Comparison of ENCODE assay signal across 9 cellular contexts in the genomic region with DNA sequence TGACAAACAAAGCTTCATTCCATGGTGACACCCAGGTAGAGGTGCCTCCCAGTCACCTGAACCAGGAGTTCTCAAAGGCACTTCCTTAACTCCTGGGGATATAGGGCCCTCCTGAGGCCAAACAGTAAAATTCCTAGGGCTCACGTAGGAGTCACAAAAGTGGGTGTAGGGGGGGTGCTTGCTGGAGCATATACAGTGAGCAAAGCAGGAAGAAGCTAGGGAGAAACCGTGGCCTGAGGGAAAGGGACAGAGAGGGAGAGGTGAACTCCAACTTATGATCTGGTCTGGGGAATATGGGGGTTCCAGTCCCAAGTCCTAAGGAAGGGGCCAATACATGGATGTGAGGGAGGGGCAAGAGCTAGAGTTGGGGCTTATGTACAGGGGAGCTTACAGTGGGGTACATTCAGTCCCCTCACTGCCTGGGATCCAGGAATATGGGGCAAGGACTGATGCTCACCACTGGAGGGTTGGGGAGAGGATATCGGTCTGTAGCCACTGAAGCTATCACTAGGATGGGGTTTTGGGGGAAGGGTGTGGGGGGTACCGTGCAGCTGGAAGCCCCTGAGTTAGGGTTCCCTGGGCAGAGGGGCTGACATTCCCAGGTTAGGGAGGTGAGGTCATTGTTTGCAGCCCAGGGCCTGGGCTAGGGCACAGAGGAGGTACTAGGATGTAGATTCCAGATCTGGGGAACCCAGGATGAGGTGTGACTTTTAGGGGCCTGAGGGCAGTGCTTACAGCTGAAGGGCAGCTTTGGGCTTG. TPM values are rescaled to one million over a fixed set of nuclear protein-coding genes. Genes with fewer than 3 reads are reported as not detected.
DNase-seq lines count a peak whose midpoint lies in the region; ATAC-seq, FAIRE-seq and TF ChIP-seq lines count a peak whose summit lies in the region.
"Had no signal": no experiment of that assay in that cellular context is flagged by ENCODE, and none has a peak within 500 bp of the region (broad histone marks: within the 10 kb centered on the region; RNA-seq: fewer than 3 reads in every experiment).

No MANE protein-coding gene starts in this region.

- H3K27ac ChIP-seq in A549 (peak overlapping the region; percentile 95 to 99), HL-60 (replicated peaks) (peak overlapping the region; percentile 86), K562 (ENCODE audit: extremely low read depth, low read depth, low read length) (peak overlapping the region; percentile 92)

- no peaks in the 10 kb centered on the region for H3K9me1 ChIP-seq in K562 (ENCODE audit: control insufficient read depth, insufficient read depth, low read length)

- H3K4me3 ChIP-seq in A549, result peak overlapping the region; percentile 100
- H3K4me3 ChIP-seq in HL-60 (replicated peaks; ENCODE audit: insufficient read depth, low read length), result peak overlapping the region; percentile 97
- peak overlapping the region; percentile 93 for H3K4me3 ChIP-seq in K562

- intact Hi-C loops in K562 (cut with micrococcal nuclease), result loop anchor here (2.0 to 5.0 kb wide), 2 partner anchors 40 to 65 kb away; a partner anchor contains a TSS
- intact Hi-C loops in posterior cingulate gyrus (cut with DNase I), result loop anchor here (5.0 kb wide), 1 partner anchor 35 kb away; no protein-coding TSS in a partner anchor

- H3K36me3 ChIP-seq in K562 (ENCODE audit: control insufficient read depth, insufficient read depth, low read length), result peaks cover 37% of the 10 kb centered on the region; the same call in 2 of the 3 replicates

- ATAC-seq in A549 (no peak; a peak in 1 of 6 replicates), K562 (peak; percentile 5), memory B cell (ENCODE audit: low read depth) (no peak), HG03095 (IDR thresholded peaks at IDR 0.05; ENCODE audit: unreplicated experiment) (no peak), HG02642 (IDR thresholded peaks at IDR 0.05; ENCODE audit: poor library complexity, unreplicated experiment) (no peak)

- 19% methylated on average over 4 of the region's 4 CpGs for WGBS in A549 (ENCODE audit: missing lambda C conversion rate)
- WGBS in K562 (ENCODE audit: insufficient coverage, low coverage, missing lambda C conversion rate), result 2% methylated on average over 4 of the region's 4 CpGs

- peak overlapping the region; percentile 79 for H3K27ac Mint-ChIP-seq in memory B cell

- no peak for TF ChIP-seq POLR2A in A549 (IDR thresholded peaks at IDR 0.05; ENCODE audit: low read length)
- no peak for TF ChIP-seq POLR2A in K562 (conservative IDR thresholded peaks at IDR 0.05)

- H3K36me3 Mint-ChIP-seq in memory B cell, result peaks cover 7% of the 10 kb centered on the region

- H3K9me3 ChIP-seq in A549, result no peaks in the 10 kb centered on the region
- H3K9me3 ChIP-seq in K562 (replicated peaks; ENCODE audit: control insufficient read depth, insufficient read depth, low read depth, low read length), result no peaks in the 10 kb centered on the region

- H3K4me1 Mint-ChIP-seq in memory B cell, result peaks cover 33% of the 10 kb centered on the region

- H3K9me3 Mint-ChIP-seq in memory B cell, result no peaks in the 10 kb centered on the region

- H3K79me2 ChIP-seq in K562 (ENCODE audit: control insufficient read depth, insufficient read depth, low read length), result peaks cover 54% of the 10 kb centered on the region

- in situ Hi-C loops in K562 (cut with MboI), result no loop called here

- peak overlapping the region; percentile 94 to 97 for H3K9ac ChIP-seq in K562 (ENCODE audit: insufficient read depth in 1 of 2, low read depth in 2 of 2, low read length in 2 of 2)

- POLR2A ChIA-PET in A549 (lab: Yijun Ruan, JAX), result interaction anchor here (1.1 to 3.0 kb wide), 6 partner anchors 8 to 37 kb away, joined by 3 to 48 read pairs (median 10); no protein-coding TSS in a partner anchor
- POLR2A ChIA-PET in K562 (lab: Yijun Ruan, JAX), result interaction anchor here (0.5 to 3.5 kb wide), 15 partner anchors 8 to 1340 kb away, joined by 3 to 22 read pairs (median 4); a partner anchor contains a TSS

- peaks cover 15% of the 10 kb centered on the region; the same call in 1 of the 2 replicates for H4K20me1 ChIP-seq in K562 (replicated peaks; ENCODE audit: control insufficient read depth, insufficient read depth, low read length)

- peaks cover 39% of the 10 kb centered on the region for H3K4me1 ChIP-seq in A549
- H3K4me1 ChIP-seq in K562 (replicated peaks in 1 of 2; ENCODE audit: control insufficient read depth in 2 of 2, insufficient read depth in 2 of 2, low read length in 2 of 2), result peaks cover 28 to 57% of the 10 kb centered on the region in 2 experiments

- TF ChIP-seq RAD21 in A549 (conservative IDR thresholded peaks at IDR 0.05 in 1 of 2, IDR thresholded peaks at IDR 0.05 in 1 of 2) (peak in 1 of 2 experiments; percentile 26; a peak in 2 of 5 replicates), K562 (CRISPR knock-in tag; conservative IDR thresholded peaks at IDR 0.05 in 1 of 2, IDR thresholded peaks at IDR 0.05 in 1 of 2) (peak in 1 of 2 experiments; percentile 30; a peak in 1 of 4 replicates)

- BruUV-seq in K562 (replicated peaks; lab: Mats Ljungman, UMichigan), result TSS peak; percentile 52

- 0 out of 2 replicates have a peak overlapping the region, but pooled peaks have one; percentile 85 for H2AFZ ChIP-seq in K562 (ENCODE audit: low read depth, low read length)

- H3K4me2 ChIP-seq in A549 (peak overlapping the region; percentile 99), K562 (ENCODE audit: insufficient read depth, low read length) (peak overlapping the region; percentile 93)

- H3K27me3 Mint-ChIP-seq in memory B cell, result no peaks in the 10 kb centered on the region

- H3K27me3 ChIP-seq in HL-60 (ENCODE audit: insufficient read depth, poor library complexity, severe bottlenecking), result no peaks in the 10 kb centered on the region
- no peaks in the 10 kb centered on the region for H3K27me3 ChIP-seq in K562 (ENCODE audit: control insufficient read depth in 2 of 2, insufficient read depth in 2 of 2, low read length in 2 of 2)

- FAIRE-seq in A549 (lab: Jason Lieb, UNC) (no peak), K562 (lab: Jason Lieb, UNC) (peak; percentile 86)
- FAIRE-seq: islet of Langerhans had no signal

- no peak for DNase-seq in A549 (ENCODE audit: low read depth in 1 of 2, low spot score in 1 of 2)
- peak in 1 of 2 experiments; percentile 11 for DNase-seq in HL-60 (ENCODE audit: low read depth in 1 of 2, low spot score in 1 of 2)
- DNase-seq in K562 (ENCODE audit: extremely low read depth in 1 of 4, low spot score in 3 of 4), result peak; percentile 30 to 51 (median 47)
- DNase-seq in memory B cell (ENCODE audit: low spot score in 2 of 2), result no peak
- DNase-seq in AG08395 (ENCODE audit: low spot score), result no peak
- DNase-seq in posterior cingulate gyrus, result no peak

- peak overlapping the region; percentile 85 for H3K4me3 Mint-ChIP-seq in memory B cell

- no peak for TF ChIP-seq CTCF in A549 (IDR thresholded peaks at IDR 0.05)
- no peak for TF ChIP-seq CTCF in HL-60 (IDR thresholded peaks at IDR 0.05; ENCODE audit: insufficient read depth, low read length)
- peak; percentile 26 to 41 (median 27); a peak in 2 of 6 replicates for TF ChIP-seq CTCF in K562 (IDR thresholded peaks at IDR 0.05 in 2 of 3, conservative IDR thresholded peaks at IDR 0.05 in 1 of 3; ENCODE audit: insufficient read depth in 2 of 3, low read depth in 1 of 3, low read length in 3 of 3)

- CTCF ChIA-PET in A549 (lab: Yijun Ruan, JAX), result interaction anchor here (0.6 to 9.3 kb wide), 13 partner anchors 8 to 350 kb away, joined by 3 to 161 read pairs (median 10); no protein-coding TSS in a partner anchor
- CTCF ChIA-PET in K562 (lab: Yijun Ruan, JAX; ENCODE audit: low intra/inter-chr PET ratio), result interaction anchor here (0.6 to 0.9 kb wide), 2 partner anchors 18 to 819 kb away, joined by 3 to 4 read pairs; no protein-coding TSS in a partner anchor

- TF ChIP-seq EP300 in A549 (IDR thresholded peaks at IDR 0.05) (no peak), K562 (IDR thresholded peaks at IDR 0.05; ENCODE audit: low read length) (no peak)

RNA-seq across cellular contexts. Expression of a gene that starts 0.9 kb away (rescaled TPM):
- polyA plus RNA-seq in A549 (2011; rRNA removed), result 24.5 and 33.5 TPM in 2 replicates
- 42.2 and 62.3 TPM in 2 replicates for polyA plus RNA-seq in A549 (2012; cell fraction: cytosol; rRNA removed)
- polyA plus RNA-seq in A549 (2012; cell fraction: nucleus; rRNA removed), result 37.3 and 53.0 TPM in 2 replicates
- 23.1 to 26.5 TPM (median 25.8 TPM) in 3 replicates for polyA plus RNA-seq in A549 (2017; fragmentation: RNase III; extraction: RNeasy Plus Mini Kit Qiagen cat#74134 plus additional on column Dnase treatment)
- 59.2 and 69.8 TPM in 2 replicates for polyA minus RNA-seq in A549 (2011; rRNA and poly(A)+ RNA removed)
- total RNA-seq in K562 (2011; cell fraction: chromatin; rRNA removed; ENCODE audit: low replicate concordance), result 13.1 and 31.5 TPM in 2 replicates
- 28.4 and 33.9 TPM in 2 replicates for total RNA-seq in K562 (2011; cell fraction: nucleolus; rRNA removed)
- 33.6 and 54.6 TPM in 2 replicates for total RNA-seq in K562 (2011; cell fraction: nucleoplasm; rRNA removed)
- 32.8 and 43.9 TPM in 2 replicates for total RNA-seq in K562 (2014; rRNA removed)
- total RNA-seq in K562 (2014; rRNA removed; fragmentation: Illumina TruSeq; extraction: Trizol), result 11.4 and 17.1 TPM in 2 replicates
- total RNA-seq in K562 (2015; rRNA removed; fragmentation: Illumina TruSeq; extraction: Trizol), result 24.7 and 24.9 TPM in 2 replicates
- 28.0 and 28.5 TPM in 2 replicates for total RNA-seq in K562 (2021)
- polyA plus RNA-seq in K562 (2011; rRNA removed), result 23.6 and 53.8 TPM in 2 replicates
- polyA plus RNA-seq in K562 (2011; cell fraction: cytosol; rRNA removed), result 65.7 and 87.4 TPM in 2 replicates
- polyA plus RNA-seq in K562 (2011; cell fraction: nucleus; rRNA removed), result 22.6 and 23.4 TPM in 2 replicates
- 24.6 and 36.8 TPM in 2 replicates for polyA plus RNA-seq in K562 (2012)
- polyA plus RNA-seq in K562 (2014; fragmentation: Illumina TruSeq; extraction: Trizol), result 38.5 and 40.3 TPM in 2 replicates
- polyA plus RNA-seq in K562 (2014; fragmentation: Nextera tagmentation; extraction: Ambion mirVana), result 1 to 10 TPM; 2.9 to 3.9 TPM
- polyA plus RNA-seq in K562 (2014; rRNA removed), result 24.2 and 29.4 TPM in 2 replicates
- polyA minus RNA-seq in K562 (2011; rRNA and poly(A)+ RNA removed), result 33.6 and 49.2 TPM in 2 replicates
- polyA minus RNA-seq in K562 (2011; cell fraction: cytosol; rRNA and poly(A)+ RNA removed), result 34.3 and 45.2 TPM in 2 replicates
- 4.0 and 5.9 TPM in 2 replicates for polyA minus RNA-seq in K562 (2011; cell fraction: nucleus; rRNA and poly(A)+ RNA removed)

RNA-seq across cellular contexts. Expression of a gene that starts 38.1 kb away (rescaled TPM):
- polyA plus RNA-seq in A549 (2011; rRNA removed), result 35.9 and 45.4 TPM in 2 replicates
- polyA plus RNA-seq in A549 (2012; cell fraction: cytosol; rRNA removed), result 71.1 and 106 TPM in 2 replicates
- polyA plus RNA-seq in A549 (2012; cell fraction: nucleus; rRNA removed), result 82.9 and 128 TPM in 2 replicates
- 58.9 to 74.0 TPM (median 66.6 TPM) in 3 replicates for polyA plus RNA-seq in A549 (2017; fragmentation: RNase III; extraction: RNeasy Plus Mini Kit Qiagen cat#74134 plus additional on column Dnase treatment)
- polyA minus RNA-seq in A549 (2011; rRNA and poly(A)+ RNA removed), result 18.3 and 20.0 TPM in 2 replicates
- 3.3 and 9.2 TPM in 2 replicates for total RNA-seq in K562 (2011; cell fraction: chromatin; rRNA removed; ENCODE audit: low replicate concordance)
- 18.3 and 19.3 TPM in 2 replicates for total RNA-seq in K562 (2011; cell fraction: nucleolus; rRNA removed)
- total RNA-seq in K562 (2011; cell fraction: nucleoplasm; rRNA removed), result 8.7 and 9.0 TPM in 2 replicates
- 41.7 and 51.5 TPM in 2 replicates for total RNA-seq in K562 (2014; rRNA removed)
- 8.1 and 8.3 TPM in 2 replicates for total RNA-seq in K562 (2014; rRNA removed; fragmentation: Illumina TruSeq; extraction: Trizol)
- total RNA-seq in K562 (2015; rRNA removed; fragmentation: Illumina TruSeq; extraction: Trizol), result 5.7 and 6.6 TPM in 2 replicates
- 68.2 and 72.6 TPM in 2 replicates for total RNA-seq in K562 (2021)
- polyA plus RNA-seq in K562 (2011; rRNA removed), result 7.8 and 10.8 TPM in 2 replicates
- 12.1 and 32.2 TPM in 2 replicates for polyA plus RNA-seq in K562 (2011; cell fraction: cytosol; rRNA removed)
- polyA plus RNA-seq in K562 (2011; cell fraction: nucleus; rRNA removed), result 15.5 and 18.1 TPM in 2 replicates
- polyA plus RNA-seq in K562 (2012), result 16.9 and 44.3 TPM in 2 replicates
- polyA plus RNA-seq in K562 (2014; fragmentation: Illumina TruSeq; extraction: Trizol), result 4.6 and 6.8 TPM in 2 replicates
- polyA plus RNA-seq in K562 (2014; fragmentation: Nextera tagmentation; extraction: Ambion mirVana), result 1 to 10 TPM; 1.2 to 1.5 TPM
- polyA plus RNA-seq in K562 (2014; rRNA removed), result 47.7 and 57.9 TPM in 2 replicates
- polyA minus RNA-seq in K562 (2011; rRNA and poly(A)+ RNA removed), result 1.3 and 1.5 TPM in 2 replicates
- polyA minus RNA-seq in K562 (2011; cell fraction: cytosol; rRNA and poly(A)+ RNA removed), result 10.1 and 19.9 TPM in 2 replicates
- polyA minus RNA-seq in K562 (2011; cell fraction: nucleus; rRNA and poly(A)+ RNA removed), result 9.3 and 11.7 TPM in 2 replicates

RNA-seq across cellular contexts. Expression of a gene that starts 39.6 kb away (rescaled TPM):
- 114 and 141 TPM in 2 replicates for polyA plus RNA-seq in A549 (2011; rRNA removed)
- 71.2 and 72.5 TPM in 2 replicates for polyA plus RNA-seq in A549 (2012; cell fraction: cytosol; rRNA removed)
- 26.1 and 63.7 TPM in 2 replicates for polyA plus RNA-seq in A549 (2012; cell fraction: nucleus; rRNA removed)
- 129 to 143 TPM (median 130 TPM) in 3 replicates for polyA plus RNA-seq in A549 (2017; fragmentation: RNase III; extraction: RNeasy Plus Mini Kit Qiagen cat#74134 plus additional on column Dnase treatment)
- 62.8 and 69.9 TPM in 2 replicates for polyA minus RNA-seq in A549 (2011; rRNA and poly(A)+ RNA removed)
- total RNA-seq in K562 (2011; cell fraction: chromatin; rRNA removed; ENCODE audit: low replicate concordance), result 218 and 364 TPM in 2 replicates
- 115 and 134 TPM in 2 replicates for total RNA-seq in K562 (2011; cell fraction: nucleolus; rRNA removed)
- 295 and 429 TPM in 2 replicates for total RNA-seq in K562 (2011; cell fraction: nucleoplasm; rRNA removed)
- total RNA-seq in K562 (2014; rRNA removed), result 62.8 and 94.6 TPM in 2 replicates
- total RNA-seq in K562 (2014; rRNA removed; fragmentation: Illumina TruSeq; extraction: Trizol), result 93.0 and 107 TPM in 2 replicates
- 93.5 and 94.9 TPM in 2 replicates for total RNA-seq in K562 (2015; rRNA removed; fragmentation: Illumina TruSeq; extraction: Trizol)
- total RNA-seq in K562 (2021), result 113 and 119 TPM in 2 replicates
- 112 and 129 TPM in 2 replicates for polyA plus RNA-seq in K562 (2011; rRNA removed)
- polyA plus RNA-seq in K562 (2011; cell fraction: cytosol; rRNA removed), result 77.3 and 148 TPM in 2 replicates
- polyA plus RNA-seq in K562 (2011; cell fraction: nucleus; rRNA removed), result 118 and 127 TPM in 2 replicates
- 139 and 160 TPM in 2 replicates for polyA plus RNA-seq in K562 (2012)
- polyA plus RNA-seq in K562 (2014; fragmentation: Illumina TruSeq; extraction: Trizol), result 237 and 271 TPM in 2 replicates
- polyA plus RNA-seq in K562 (2014; fragmentation: Nextera tagmentation; extraction: Ambion mirVana), result 100 to 1,000 TPM; 145 to 357 TPM
- polyA plus RNA-seq in K562 (2014; rRNA removed), result 146 and 170 TPM in 2 replicates
- polyA minus RNA-seq in K562 (2011; rRNA and poly(A)+ RNA removed), result 132 and 142 TPM in 2 replicates
- 41.7 and 44.1 TPM in 2 replicates for polyA minus RNA-seq in K562 (2011; cell fraction: cytosol; rRNA and poly(A)+ RNA removed)
- 67.2 and 111 TPM in 2 replicates for polyA minus RNA-seq in K562 (2011; cell fraction: nucleus; rRNA and poly(A)+ RNA removed)

Comparison
In these comparisons a context has a peak if more than half of its experiments do, and no peak if none do; other contexts are left out.
1. DNase-seq: peak in K562 (4 of 4); none in A549 (0 of 2), memory B cell (0 of 2), AG08395 (single experiment) and posterior cingulate gyrus (0 of 10).
2. CTCF ChIP-seq: peak in K562 (3 of 3); none in A549 (single experiment) and HL-60 (single experiment).
3. Peak in every context shown above with its lines, with median percentiles within 50 percentile points of each other: H3K27ac ChIP-seq and H3K4me3 ChIP-seq.